Comparison of ENCODE assay signal across 23 cellular contexts in genomic region chr2:170276056-170276455, GRCh38.
A peak's percentile ranks its signal among the peaks of the same experiment; 100 is the strongest.
DNase-seq lines count a peak whose midpoint lies in the region; FAIRE-seq lines count a peak whose summit lies in the region.
"Had no signal": no experiment of that assay in that cellular context is flagged by ENCODE, and none has a peak within 500 bp of the region (broad histone marks: within the 10 kb centered on the region; RNA-seq: fewer than 3 reads in every experiment).

No MANE protein-coding gene starts in this region.

- no peak overlapping the region for H3K27ac ChIP-seq in Karpas-422 (ENCODE audit: low read length)

- H3K36me3 ChIP-seq in Karpas-422 (ENCODE audit: insufficient read depth, low read length): no peaks in the 10 kb centered on the region

- H3K79me2 ChIP-seq in Karpas-422 (ENCODE audit: low read length): no peaks in the 10 kb centered on the region

- H2AFZ ChIP-seq in Karpas-422 (ENCODE audit: low read length): no peak overlapping the region

- DNase-seq in NCI-H146 (lab: John Stamatoyannopoulos, UW): peak; percentile 16
- no peak for DNase-seq in NCI-H146 treated with DMSO at 0.1 percent for 48 hours (lab: John Stamatoyannopoulos, UW; ENCODE audit: unreplicated experiment)
- DNase-seq in NCI-H1436 (lab: John Stamatoyannopoulos, UW): peak; percentile 46
- DNase-seq in NCI-H748 treated with DMSO at 0.1 percent for 48 hours (lab: John Stamatoyannopoulos, UW): peak; percentile 58
- no peak for DNase-seq in Karpas-422
- DNase-seq in HuH-7 (ENCODE audit: low spot score): no peak
- DNase-seq in activated CD4-positive, CD25-positive, alpha-beta regulatory T cell (lab: John Stamatoyannopoulos, UW): no peak
- DNase-seq: 8988T; C1 segment of cervical spinal cord; Calu3; CD8-positive, alpha-beta memory T cell; GOT3; MM.1S; NCI-H1048; NCI-H2029; NCI-H510A; NCI-H82; PC-3; RPMI8226; T-helper 1 cell had no signal

- no peaks in the 10 kb centered on the region for H3K9me3 ChIP-seq in Karpas-422 (ENCODE audit: low read length)

- no peak overlapping the region for H3K4me3 ChIP-seq in Karpas-422 (ENCODE audit: low read length)

- H4K20me1 ChIP-seq in Karpas-422 (ENCODE audit: insufficient read depth, low read depth, low read length): no peaks in the 10 kb centered on the region

- H3K9ac ChIP-seq in Karpas-422 (ENCODE audit: low read length): no peak overlapping the region

- H3K4me1 ChIP-seq in Karpas-422 (ENCODE audit: low read length): no peaks in the 10 kb centered on the region

- no peaks in the 10 kb centered on the region for H3K27me3 ChIP-seq in Karpas-422 (ENCODE audit: low read length)

- H3K4me2 ChIP-seq in Karpas-422 (ENCODE audit: low read depth, low read length, poor library complexity, severe bottlenecking): no peak overlapping the region

- no peaks in the 10 kb centered on the region for H3K9me2 ChIP-seq in Karpas-422 (replicated peaks; ENCODE audit: insufficient read depth, low read length)

- peak; percentile 69 for FAIRE-seq in islet of Langerhans (lab: Jason Lieb, UNC)
- FAIRE-seq: GM12891, TTC549 had no signal

Comparison
In these comparisons a context has a peak if more than half of its experiments do, and no peak if none do; other contexts are left out.
1. DNase-seq: peak in NCI-H146 (single experiment), NCI-H1436 (single experiment) and NCI-H748 treated with DMSO at 0.1 percent for 48 hours (single experiment); none in NCI-H146 treated with DMSO at 0.1 percent for 48 hours (single experiment), Karpas-422 (single experiment), HuH-7 (single experiment) and activated CD4-positive, CD25-positive, alpha-beta regulatory T cell (0 of 4).